ENCODE assay signal across 23 cellular contexts in the genomic region with DNA sequence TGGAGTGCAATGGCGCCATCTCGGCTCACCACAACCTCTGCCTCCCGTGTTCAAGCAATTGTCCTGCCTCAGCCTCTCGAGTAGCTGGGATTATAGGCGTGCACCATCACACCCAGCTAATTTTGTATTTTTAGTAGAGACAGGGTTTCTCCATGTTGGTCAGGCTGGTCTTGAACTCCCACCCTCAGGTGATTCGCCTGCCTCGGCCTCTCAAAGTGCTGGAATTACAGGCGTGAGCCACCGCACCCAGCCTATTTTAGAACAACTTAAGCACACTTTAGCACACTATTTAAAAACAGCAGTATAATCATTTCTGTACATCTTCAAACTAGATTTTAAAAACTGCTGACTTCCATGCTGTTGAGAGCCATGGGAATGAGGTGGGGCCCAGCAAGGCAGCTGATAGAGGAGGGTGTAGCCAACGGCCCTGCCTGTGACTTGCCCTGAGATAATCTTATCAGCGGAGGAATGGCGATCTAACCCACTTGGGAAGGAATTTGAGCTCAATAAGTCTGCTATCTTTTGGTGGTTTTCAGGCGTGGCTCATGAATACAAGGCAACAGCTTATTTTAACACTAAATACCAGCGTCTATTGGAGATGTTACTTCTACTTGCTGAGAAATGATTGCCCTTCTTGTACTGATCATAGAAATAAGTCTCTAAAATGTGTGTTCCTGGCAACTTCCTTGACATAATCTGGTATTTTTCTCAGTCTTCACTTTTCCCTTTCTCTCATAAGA. TPM values are rescaled to one million over a fixed set of nuclear protein-coding genes. Genes with fewer than 3 reads are reported as not detected.
DNase-seq lines count a peak whose midpoint lies in the region; ATAC-seq, FAIRE-seq and TF ChIP-seq lines count a peak whose summit lies in the region.
"Had no signal": no experiment of that assay in that cellular context is flagged by ENCODE, and none has a peak within 500 bp of the region (broad histone marks: within the 10 kb centered on the region; RNA-seq: fewer than 3 reads in every experiment).

No MANE protein-coding gene starts in this region.

- peaks cover 7% of the 10 kb centered on the region for H4K20me1 ChIP-seq in astrocyte (ENCODE audit: insufficient read depth, low read length)

- ATAC-seq in stimulated activated memory B cell treated with anti-CD40 and anti-IgM and Interleukin-4, amounts not matched to agents 10 μg/mL and 1 μg/mL and 100 μg/mL, for 72 hours = no peak
- no peak for ATAC-seq in stimulated activated effector memory CD8-positive, alpha-beta T cell treated with anti-CD3 and anti-CD28 coated beads, Interleukin-12 subunit alpha, Interleukin-12 subunit beta, amount 100 ng/mL, for 72 hours
- no peak for ATAC-seq in activated CD8-positive, alpha-beta T cell treated with anti-CD3 and anti-CD28 coated beads, Interleukin-2, amount 10 ng/mL, durations not matched to agents 7 days and 5 days
- no peak for ATAC-seq in natural killer cell treated with Interleukin-12 subunit alpha and Interleukin-12 subunit beta and Interleukin-15 and Interleukin-18, amount 100 ng/mL, for 72 hours
- no peak for ATAC-seq in GM18867 (IDR thresholded peaks at IDR 0.05; ENCODE audit: unreplicated experiment)
- ATAC-seq: activated T-cell treated with anti-CD3 and anti-CD28 coated beads, Interleukin-2, amount 50 U/mL, for 72 hours; body of pancreas had no signal

- POLR2A ChIA-PET in activated CD8-positive, alpha-beta T cell treated with anti-CD3 and anti-CD28 coated beads, Interleukin-2, amount 10 ng/mL, durations not matched to agents 7 days and 5 days (lab: Charles Lee) = no interaction called here

- H3K4me1 Mint-ChIP-seq in astrocyte (ENCODE audit: low read depth, unreplicated experiment) = peaks cover 8% of the 10 kb centered on the region
- H3K4me1 Mint-ChIP-seq in stimulated activated memory B cell treated with anti-CD40 and anti-IgM and Interleukin-4, amounts not matched to agents 10 μg/mL and 1 μg/mL and 100 μg/mL, for 72 hours = peaks cover 56% of the 10 kb centered on the region
- H3K4me1 Mint-ChIP-seq in stimulated activated effector memory CD8-positive, alpha-beta T cell treated with anti-CD3 and anti-CD28 coated beads, Interleukin-12 subunit alpha, Interleukin-12 subunit beta, amount 100 ng/mL, for 72 hours = peaks cover 16% of the 10 kb centered on the region
- H3K4me1 Mint-ChIP-seq in activated CD8-positive, alpha-beta T cell treated with anti-CD3 and anti-CD28 coated beads, Interleukin-2, amount 10 ng/mL, durations not matched to agents 7 days and 5 days (ENCODE audit: low read depth) = no peaks in the 10 kb centered on the region
- H3K4me1 Mint-ChIP-seq in natural killer cell treated with Interleukin-12 subunit alpha and Interleukin-12 subunit beta and Interleukin-15 and Interleukin-18, amount 100 ng/mL, for 72 hours (ENCODE audit: low read depth in 2 of 2) = peaks cover 12% of the 10 kb centered on the region in 2 donors
- H3K4me1 Mint-ChIP-seq: activated naive CD4-positive, alpha-beta T cell treated with anti-CD3 and anti-CD28 coated beads, Interleukin-2, amount 50 U/mL, for 24 hours had no signal

- CTCF ChIA-PET in activated CD8-positive, alpha-beta T cell treated with anti-CD3 and anti-CD28 coated beads, Interleukin-2, amount 10 ng/mL, durations not matched to agents 7 days and 5 days (lab: Charles Lee) = no interaction called here

- H3K9me3 Mint-ChIP-seq in astrocyte (ENCODE audit: unreplicated experiment) = peaks cover 10% of the 10 kb centered on the region
- peaks cover 11% of the 10 kb centered on the region for H3K9me3 Mint-ChIP-seq in stimulated activated memory B cell treated with anti-CD40 and anti-IgM and Interleukin-4, amounts not matched to agents 10 μg/mL and 1 μg/mL and 100 μg/mL, for 72 hours
- H3K9me3 Mint-ChIP-seq in stimulated activated effector memory CD8-positive, alpha-beta T cell treated with anti-CD3 and anti-CD28 coated beads, Interleukin-12 subunit alpha, Interleukin-12 subunit beta, amount 100 ng/mL, for 72 hours = peaks cover 10% of the 10 kb centered on the region
- H3K9me3 Mint-ChIP-seq in activated CD8-positive, alpha-beta T cell treated with anti-CD3 and anti-CD28 coated beads, Interleukin-2, amount 10 ng/mL, durations not matched to agents 7 days and 5 days (ENCODE audit: insufficient read depth) = peaks cover 20% of the 10 kb centered on the region
- peaks cover 7% of the 10 kb centered on the region for H3K9me3 Mint-ChIP-seq in natural killer cell treated with Interleukin-12 subunit alpha and Interleukin-12 subunit beta and Interleukin-15 and Interleukin-18, amount 100 ng/mL, for 72 hours

- TF ChIP-seq CTCF in astrocyte (IDR thresholded peaks at IDR 0.05; ENCODE audit: insufficient read depth, low read depth, low read length) = no peak

- peaks cover 3% of the 10 kb centered on the region for H3K9me3 ChIP-seq in astrocyte (ENCODE audit: insufficient read depth, low read depth, low read length)
- H3K9me3 ChIP-seq: body of pancreas had no signal

- H3K36me3 Mint-ChIP-seq in astrocyte (ENCODE audit: low read depth, unreplicated experiment) = peaks cover 10% of the 10 kb centered on the region
- H3K36me3 Mint-ChIP-seq in stimulated activated memory B cell treated with anti-CD40 and anti-IgM and Interleukin-4, amounts not matched to agents 10 μg/mL and 1 μg/mL and 100 μg/mL, for 72 hours = peaks cover 69% of the 10 kb centered on the region
- no peaks in the 10 kb centered on the region for H3K36me3 Mint-ChIP-seq in stimulated activated effector memory CD8-positive, alpha-beta T cell treated with anti-CD3 and anti-CD28 coated beads, Interleukin-12 subunit alpha, Interleukin-12 subunit beta, amount 100 ng/mL, for 72 hours
- H3K36me3 Mint-ChIP-seq in activated CD8-positive, alpha-beta T cell treated with anti-CD3 and anti-CD28 coated beads, Interleukin-2, amount 10 ng/mL, durations not matched to agents 7 days and 5 days (ENCODE audit: low read depth) = peaks cover 29% of the 10 kb centered on the region
- peaks cover 29% of the 10 kb centered on the region for H3K36me3 Mint-ChIP-seq in natural killer cell treated with Interleukin-12 subunit alpha and Interleukin-12 subunit beta and Interleukin-15 and Interleukin-18, amount 100 ng/mL, for 72 hours

- peaks cover 6% of the 10 kb centered on the region for H3K27me3 Mint-ChIP-seq in astrocyte (ENCODE audit: low read depth, unreplicated experiment)
- no peaks in the 10 kb centered on the region for H3K27me3 Mint-ChIP-seq in stimulated activated memory B cell treated with anti-CD40 and anti-IgM and Interleukin-4, amounts not matched to agents 10 μg/mL and 1 μg/mL and 100 μg/mL, for 72 hours
- H3K27me3 Mint-ChIP-seq in activated CD8-positive, alpha-beta T cell treated with anti-CD3 and anti-CD28 coated beads, Interleukin-2, amount 10 ng/mL, durations not matched to agents 7 days and 5 days (ENCODE audit: low read depth) = no peaks in the 10 kb centered on the region
- no peaks in the 10 kb centered on the region for H3K27me3 Mint-ChIP-seq in natural killer cell treated with Interleukin-12 subunit alpha and Interleukin-12 subunit beta and Interleukin-15 and Interleukin-18, amount 100 ng/mL, for 72 hours
- H3K27me3 Mint-ChIP-seq: activated naive CD4-positive, alpha-beta T cell treated with anti-CD3 and anti-CD28 coated beads, Interleukin-2, amount 50 U/mL, for 24 hours had no signal

- no peak overlapping the region for H3K4me3 ChIP-seq in astrocyte (ENCODE audit: insufficient read depth, low read depth, low read length)
- H3K4me3 ChIP-seq: body of pancreas, tibial artery had no signal

- no peaks in the 10 kb centered on the region for H3K36me3 ChIP-seq in astrocyte (ENCODE audit: insufficient read depth, low read length)
- H3K36me3 ChIP-seq: tibial artery had no signal

- no peaks in the 10 kb centered on the region for H3K4me1 ChIP-seq in astrocyte (ENCODE audit: insufficient read depth, low read length)
- H3K4me1 ChIP-seq: body of pancreas, tibial artery had no signal

- no peak overlapping the region for H3K27ac Mint-ChIP-seq in astrocyte (ENCODE audit: unreplicated experiment)
- peak overlapping the region; percentile 36 for H3K27ac Mint-ChIP-seq in stimulated activated memory B cell treated with anti-CD40 and anti-IgM and Interleukin-4, amounts not matched to agents 10 μg/mL and 1 μg/mL and 100 μg/mL, for 72 hours
- no peak overlapping the region for H3K27ac Mint-ChIP-seq in stimulated activated effector memory CD8-positive, alpha-beta T cell treated with anti-CD3 and anti-CD28 coated beads, Interleukin-12 subunit alpha, Interleukin-12 subunit beta, amount 100 ng/mL, for 72 hours
- H3K27ac Mint-ChIP-seq in activated CD8-positive, alpha-beta T cell treated with anti-CD3 and anti-CD28 coated beads, Interleukin-2, amount 10 ng/mL, durations not matched to agents 7 days and 5 days = no peak overlapping the region
- H3K27ac Mint-ChIP-seq in natural killer cell treated with Interleukin-12 subunit alpha and Interleukin-12 subunit beta and Interleukin-15 and Interleukin-18, amount 100 ng/mL, for 72 hours = peak overlapping the region in 1 of 2 donors; percentile 1
- H3K27ac Mint-ChIP-seq: activated naive CD4-positive, alpha-beta T cell treated with anti-CD3 and anti-CD28 coated beads, Interleukin-2, amount 50 U/mL, for 24 hours; activated T-cell treated with anti-CD3 and anti-CD28 coated beads, Interleukin-2, amount 50 U/mL, for 72 hours; T-helper 1 cell treated with Interleukin-12 subunit alpha and Interleukin-12 subunit beta and Interleukin-4 antibody, amounts not matched to agents 30 μg/mL and 1 μg/mL, for 36 hours had no signal

- no peaks in the 10 kb centered on the region for H3K79me2 ChIP-seq in astrocyte (ENCODE audit: insufficient read depth, low read length)

- H3K27me3 ChIP-seq in astrocyte (ENCODE audit: insufficient read depth, low read length) = no peaks in the 10 kb centered on the region
- H3K27me3 ChIP-seq: body of pancreas, tibial artery had no signal

- H3K4me2 ChIP-seq in astrocyte (ENCODE audit: low read length) = no peak overlapping the region

- FAIRE-seq in astrocyte (lab: Jason Lieb, UNC) = no peak
- FAIRE-seq: frontal cortex had no signal

- H2AFZ ChIP-seq in astrocyte (ENCODE audit: low read depth, low read length) = no peak overlapping the region

- no peak overlapping the region for H3K27ac ChIP-seq in astrocyte (ENCODE audit: low read depth, low read length)
- H3K27ac ChIP-seq: body of pancreas, tibial artery had no signal

- no peak overlapping the region for H3K9ac ChIP-seq in astrocyte (ENCODE audit: low read length)

- H3K4me3 Mint-ChIP-seq in astrocyte (ENCODE audit: unreplicated experiment) = peak overlapping the region; percentile 5
- no peak overlapping the region for H3K4me3 Mint-ChIP-seq in stimulated activated memory B cell treated with anti-CD40 and anti-IgM and Interleukin-4, amounts not matched to agents 10 μg/mL and 1 μg/mL and 100 μg/mL, for 72 hours
- H3K4me3 Mint-ChIP-seq in stimulated activated effector memory CD8-positive, alpha-beta T cell treated with anti-CD3 and anti-CD28 coated beads, Interleukin-12 subunit alpha, Interleukin-12 subunit beta, amount 100 ng/mL, for 72 hours = no peak overlapping the region
- no peak overlapping the region for H3K4me3 Mint-ChIP-seq in activated CD8-positive, alpha-beta T cell treated with anti-CD3 and anti-CD28 coated beads, Interleukin-2, amount 10 ng/mL, durations not matched to agents 7 days and 5 days
- H3K4me3 Mint-ChIP-seq in natural killer cell treated with Interleukin-12 subunit alpha and Interleukin-12 subunit beta and Interleukin-15 and Interleukin-18, amount 100 ng/mL, for 72 hours = no peak overlapping the region
- H3K4me3 Mint-ChIP-seq: activated naive CD4-positive, alpha-beta T cell treated with anti-CD3 and anti-CD28 coated beads, Interleukin-2, amount 50 U/mL, for 24 hours; activated T-cell treated with anti-CD3 and anti-CD28 coated beads, Interleukin-2, amount 50 U/mL, for 72 hours; T-helper 1 cell treated with Interleukin-12 subunit alpha and Interleukin-12 subunit beta and Interleukin-4 antibody, amounts not matched to agents 30 μg/mL and 1 μg/mL, for 36 hours had no signal

- DNase-seq in LoVo (ENCODE audit: low spot score) (peak; percentile 72), astrocyte (ENCODE audit: low read depth) (peak; percentile 64), iris pigment epithelial cell (ENCODE audit: low read depth) (peak; percentile 20)
- no peak for DNase-seq in stimulated activated effector memory CD8-positive, alpha-beta T cell treated with anti-CD3 and anti-CD28 coated beads, Interleukin-12 subunit alpha, Interleukin-12 subunit beta, amount 100 ng/mL, for 72 hours (ENCODE audit: low spot score in 2 of 2)
- DNase-seq in activated CD8-positive, alpha-beta T cell treated with anti-CD3 and anti-CD28 coated beads, Interleukin-2, amount 10 ng/mL, durations not matched to agents 7 days and 5 days = no peak
- no peak for DNase-seq in natural killer cell treated with Interleukin-12 subunit alpha and Interleukin-12 subunit beta and Interleukin-15 and Interleukin-18, amount 100 ng/mL, for 72 hours (ENCODE audit: low spot score)
- DNase-seq: activated CD4-positive, CD25-positive, alpha-beta regulatory T cell; activated T-cell treated with anti-CD3 and anti-CD28 coated beads, Interleukin-2, amount 50 U/mL, for 72 hours; body of pancreas; COR-L47; cortex of kidney; Karpas-422; NCI-H1105; NCI-H524 treated with DMSO at 0.1 percent for 48 hours; nucleus accumbens; SIG-M5; stimulated activated CD4-positive, alpha-beta T cell treated with anti-CD3 and anti-CD28 coated beads, Interleukin-15, amount 100 ng/mL, for 24 hours; tibial artery had no signal

RNA-seq across cellular contexts. Expression of a gene that starts 12.1 kb away (rescaled TPM):
- 6.8 and 7.2 TPM in 2 replicates for total RNA-seq in astrocyte
- 10 to 100 TPM; 10.7 to 12.1 TPM for total RNA-seq in activated CD8-positive, alpha-beta T cell treated with anti-CD3 and anti-CD28 coated beads, Interleukin-2, amount 10 ng/mL, durations not matched to agents 7 days and 5 days
- 10 to 100 TPM in 1 of 2 donors, 1 to 10 TPM in 1; 6.9 to 10.9 TPM for total RNA-seq in natural killer cell treated with Interleukin-12 subunit alpha and Interleukin-12 subunit beta and Interleukin-15 and Interleukin-18, amount 100 ng/mL, for 72 hours

Comparison
In these comparisons a context has a peak if more than half of its experiments do, and no peak if none do; other contexts are left out.
1. DNase-seq: peak in LoVo (single experiment), astrocyte (single experiment) and iris pigment epithelial cell (single experiment); none in stimulated activated effector memory CD8-positive, alpha-beta T cell treated with anti-CD3 and anti-CD28 coated beads, Interleukin-12 subunit alpha, Interleukin-12 subunit beta, amount 100 ng/mL, for 72 hours (0 of 2), activated CD8-positive, alpha-beta T cell treated with anti-CD3 and anti-CD28 coated beads, Interleukin-2, amount 10 ng/mL, durations not matched to agents 7 days and 5 days (single experiment) and natural killer cell treated with Interleukin-12 subunit alpha and Interleukin-12 subunit beta and Interleukin-15 and Interleukin-18, amount 100 ng/mL, for 72 hours (single experiment).